In genomic region chr3:55749036-55749435, GRCh38 we compare ENCODE assay signal across 7 cellular contexts.
"Had no signal": no experiment of that assay in that cellular context is flagged by ENCODE, and none has a peak within 500 bp of the region (broad histone marks: within the 10 kb centered on the region; RNA-seq: fewer than 3 reads in every experiment).

No MANE protein-coding gene starts in this region.

- H3K9me3 ChIP-seq: HAP-1 had no signal

- H3K4me1 ChIP-seq: HAP-1 had no signal

- H3K9ac ChIP-seq: GM23248 had no signal

- DNase-seq: GOT3, H7, HFFc6, KBM-7 had no signal

- H3K4me3 ChIP-seq: GM23248, HAP-1 had no signal

- H3K36me3 ChIP-seq: HAP-1 had no signal

- ATAC-seq: HCT116 had no signal

- H3K27ac ChIP-seq: GM23248 had no signal

- H2AFZ ChIP-seq: GM23248 had no signal
